In the genomic region with DNA sequence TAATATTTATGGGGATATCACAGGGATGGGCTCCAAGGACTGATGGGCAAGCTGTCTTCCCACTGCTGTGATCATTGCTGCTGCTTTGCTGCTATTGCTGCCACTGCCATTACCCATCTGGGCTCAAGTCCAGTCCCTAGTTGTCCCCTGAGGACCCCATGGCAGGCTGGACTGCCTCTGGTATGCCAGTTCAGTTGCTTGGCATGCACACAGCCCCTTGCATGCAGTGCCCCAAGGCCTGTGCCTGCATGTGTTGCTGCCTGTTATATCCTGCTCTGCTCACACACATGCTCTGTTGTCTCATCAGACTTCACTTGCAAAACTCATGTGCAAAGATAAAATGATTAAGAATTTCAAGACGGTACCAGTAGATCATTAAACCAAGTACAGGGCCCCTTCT, we compare ENCODE assay signal across 26 cellular contexts.
"Had no signal": no experiment of that assay in that cellular context is flagged by ENCODE, and none has a peak within 500 bp of the region (broad histone marks: within the 10 kb centered on the region; RNA-seq: fewer than 3 reads in every experiment).

No MANE protein-coding gene starts in this region.

- H3K9me3 ChIP-seq: esophagus muscularis mucosa, gastroesophageal sphincter had no signal

- H3K4me3 ChIP-seq: esophagus muscularis mucosa, gastroesophageal sphincter had no signal

- H3K27ac ChIP-seq: brain microvascular endothelial cell, esophagus muscularis mucosa, foreskin keratinocyte, gastroesophageal sphincter, WERI-Rb-1 had no signal

- ATAC-seq: activated CD4-positive, CD25-positive, alpha-beta regulatory T cell treated with anti-CD3 and anti-CD28 coated beads, Interleukin-2, amount 50 U/mL, for 24 hours; activated CD8-positive, alpha-beta T cell treated with anti-CD3 and anti-CD28 coated beads for 36 hours; activated T-cell treated with anti-CD3 and anti-CD28 coated beads, Interleukin-2, amount 50 U/mL, for 4 hours; activated T-helper 17 cell treated with anti-CD3 and anti-CD28 coated beads, Interleukin-2, amount 50 U/mL, for 72 hours; effector memory CD8-positive, alpha-beta T cell; foreskin keratinocyte; gastroesophageal sphincter had no signal

- H3K36me3 ChIP-seq: brain microvascular endothelial cell, esophagus muscularis mucosa, gastroesophageal sphincter, WERI-Rb-1 had no signal

- H3K4me1 ChIP-seq: esophagus muscularis mucosa, foreskin keratinocyte, gastroesophageal sphincter had no signal

- H3K27me3 ChIP-seq: brain microvascular endothelial cell, esophagus muscularis mucosa, foreskin keratinocyte, gastroesophageal sphincter had no signal

- DNase-seq: activated B cell treated with CpG ODN at 0.5 μM for 24 hours; activated CD4-positive, alpha-beta T cell treated with anti-CD3 and anti-CD28 coated beads for 48 hours; activated CD4-positive, alpha-beta T cell treated with anti-CD3 and anti-CD28 coated beads, Interleukin-2, amount 50 U/mL, for 1 hour; activated CD4-positive, alpha-beta T cell treated with anti-CD3 and anti-CD28 coated beads, Interleukin-2, amount 50 U/mL, for 48 hours; activated CD8-positive, alpha-beta memory T cell treated with anti-CD3 and anti-CD28 coated beads for 24 hours; activated CD8-positive, alpha-beta T cell treated with anti-CD3 and anti-CD28 coated beads for 36 hours; activated effector memory CD4-positive, alpha-beta T cell treated with Interleukin-2 at 50 U/mL for 16 hours; activated gamma-delta T cell treated with Interleukin-2 at 50 U/mL for 16 hours; activated naive CD4-positive, alpha-beta T cell treated with anti-CD3 and anti-CD28 coated beads, Interleukin-2, amount 50 U/mL, for 16 hours; activated naive CD4-positive, alpha-beta T cell treated with Interleukin-2 at 50 U/mL for 16 hours; activated T-cell treated with anti-CD3 and anti-CD28 coated beads, Interleukin-2, amount 50 U/mL, for 4 hours; amniotic stem cell; anterior cingulate cortex; brain microvascular endothelial cell; cortex of kidney; dermis blood vessel endothelial cell; effector CD4-positive, alpha-beta T cell; effector memory CD8-positive, alpha-beta T cell; erythroblast; T-helper 2 cell; WERI-Rb-1 had no signal
